In the genomic region with DNA sequence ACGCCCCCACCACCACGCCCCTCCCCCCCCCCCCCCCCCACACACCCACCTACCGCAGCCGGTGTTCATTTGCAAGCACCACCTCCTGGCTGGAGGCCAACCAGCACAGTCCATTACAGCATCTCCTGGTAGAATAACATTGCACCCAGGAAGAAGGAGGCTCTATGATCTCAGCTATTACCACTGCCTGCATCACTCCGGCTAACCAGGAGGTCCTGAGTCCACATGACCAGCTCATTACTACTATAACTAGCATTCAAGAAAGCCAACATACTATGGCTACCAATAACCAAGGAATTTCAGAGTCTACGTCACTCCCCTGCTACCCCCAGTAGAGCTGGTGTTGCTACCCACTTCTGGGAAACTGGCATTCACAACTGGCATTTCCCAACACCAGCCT, we compare ENCODE assay signal across 12 cellular contexts.
A peak's percentile ranks its signal among the peaks of the same experiment; 100 is the strongest.
DNase-seq lines count a peak whose midpoint lies in the region; ATAC-seq and TF ChIP-seq lines count a peak whose summit lies in the region.
"Had no signal": no experiment of that assay in that cellular context is flagged by ENCODE, and none has a peak within 500 bp of the region (broad histone marks: within the 10 kb centered on the region; RNA-seq: fewer than 3 reads in every experiment).

No MANE protein-coding gene starts in this region.

- H3K36me3 Mint-ChIP-seq in CD8-positive, alpha-beta T cell = no peaks in the 10 kb centered on the region
- no peaks in the 10 kb centered on the region for H3K36me3 Mint-ChIP-seq in T-helper 2 cell treated with Interferon-gamma antibody and Interleukin-4, amounts not matched to agents 5 μg/mL and 100 μg/mL, for 36 hours (ENCODE audit: low read depth)

- peaks cover 18% of the 10 kb centered on the region for H3K4me1 Mint-ChIP-seq in CD8-positive, alpha-beta T cell (ENCODE audit: low read depth)
- H3K4me1 Mint-ChIP-seq in T-helper 2 cell treated with Interferon-gamma antibody and Interleukin-4, amounts not matched to agents 5 μg/mL and 100 μg/mL, for 36 hours (ENCODE audit: low read depth) = peaks cover 27% of the 10 kb centered on the region

- peak in 3 of 7 experiments; percentile 16 to 39 (median 17) for DNase-seq in CD8-positive, alpha-beta T cell
- DNase-seq in EL (peak; percentile 12), SHP77 (lab: John Stamatoyannopoulos, UW) (peak; percentile 60 to 70), foreskin fibroblast (peak; percentile 2 to 27), NCI-H1436 treated with DMSO at 0.1 percent for 48 hours (lab: John Stamatoyannopoulos, UW) (no peak), KG1 (lab: John Stamatoyannopoulos, UW) (no peak)
- DNase-seq in T-helper 2 cell treated with Interferon-gamma antibody and Interleukin-4, amounts not matched to agents 5 μg/mL and 100 μg/mL, for 36 hours (ENCODE audit: low spot score) = no peak
- DNase-seq: NCI-H1048, NCI-H510A treated with DMSO at 0.1 percent for 48 hours, nephron progenitor cell had no signal

- H3K4me3 Mint-ChIP-seq in CD8-positive, alpha-beta T cell = peak overlapping the region; percentile 27
- H3K4me3 Mint-ChIP-seq in T-helper 2 cell treated with Interferon-gamma antibody and Interleukin-4, amounts not matched to agents 5 μg/mL and 100 μg/mL, for 36 hours = no peak overlapping the region
- H3K4me3 Mint-ChIP-seq: nephron progenitor cell had no signal

- H3K9me3 Mint-ChIP-seq in CD8-positive, alpha-beta T cell = no peaks in the 10 kb centered on the region
- no peaks in the 10 kb centered on the region for H3K9me3 Mint-ChIP-seq in T-helper 2 cell treated with Interferon-gamma antibody and Interleukin-4, amounts not matched to agents 5 μg/mL and 100 μg/mL, for 36 hours

- H3K27ac Mint-ChIP-seq in CD8-positive, alpha-beta T cell = no peak overlapping the region
- no peak overlapping the region for H3K27ac Mint-ChIP-seq in T-helper 2 cell treated with Interferon-gamma antibody and Interleukin-4, amounts not matched to agents 5 μg/mL and 100 μg/mL, for 36 hours
- H3K27ac Mint-ChIP-seq: nephron progenitor cell had no signal

- no peaks in the 10 kb centered on the region for H3K27me3 ChIP-seq in CD8-positive, alpha-beta T cell (ENCODE audit: insufficient read depth, low read length)

- peaks cover 5% of the 10 kb centered on the region for H3K4me1 ChIP-seq in CD8-positive, alpha-beta T cell (ENCODE audit: insufficient read depth, low read length)

- intact Hi-C loops in CD8-positive, alpha-beta T cell (cut with DNase I, micrococcal nuclease) = loop anchor here (1.0 to 5.0 kb wide), 4 partner anchors 90 to 263 kb away; a partner anchor contains a TSS

- no peaks in the 10 kb centered on the region for H3K9me3 ChIP-seq in CD8-positive, alpha-beta T cell (ENCODE audit: low read length)

- TF ChIP-seq CTCF in CD8-positive, alpha-beta T cell (IDR thresholded peaks at IDR 0.05) = no peak
- TF ChIP-seq CTCF in foreskin fibroblast (IDR thresholded peaks at IDR 0.05; ENCODE audit: low read depth, low read length) = no peak

- no peak overlapping the region for H3K27ac ChIP-seq in CD8-positive, alpha-beta T cell (ENCODE audit: low read depth, low read length)
- H3K27ac ChIP-seq: RWPE1, skin epidermis had no signal

- CTCF ChIA-PET in CD8-positive, alpha-beta T cell (lab: Charles Lee) = interaction anchor here (0.9 to 6.5 kb wide), 27 partner anchors 9 to 227 kb away, joined by 3 to 170 read pairs (median 5); a partner anchor contains a TSS

- ATAC-seq in CD8-positive, alpha-beta T cell = no peak

- H3K27me3 Mint-ChIP-seq in CD8-positive, alpha-beta T cell (ENCODE audit: low read depth) = peaks cover 2% of the 10 kb centered on the region
- H3K27me3 Mint-ChIP-seq in T-helper 2 cell treated with Interferon-gamma antibody and Interleukin-4, amounts not matched to agents 5 μg/mL and 100 μg/mL, for 36 hours (ENCODE audit: low read depth) = peaks cover 22% of the 10 kb centered on the region

- no peaks in the 10 kb centered on the region for H3K36me3 ChIP-seq in CD8-positive, alpha-beta T cell (ENCODE audit: insufficient read depth, low read length)

- H3K4me3 ChIP-seq in CD8-positive, alpha-beta T cell (ENCODE audit: low read depth, low read length) = no peak overlapping the region
- no peak overlapping the region for H3K4me3 ChIP-seq in foreskin fibroblast (ENCODE audit: low read depth in 1 of 2, low read length in 2 of 2)

- POLR2A ChIA-PET in CD8-positive, alpha-beta T cell (lab: Charles Lee) = interaction anchor here (1.0 to 1.9 kb wide), 2 partner anchors 89 to 222 kb away, joined by 3 to 14 read pairs; no protein-coding TSS in a partner anchor

Comparison
In these comparisons a context has a peak if more than half of its experiments do, and no peak if none do; other contexts are left out.
1. DNase-seq: peak in EL (single experiment), SHP77 (2 of 2) and foreskin fibroblast (2 of 2); none in NCI-H1436 treated with DMSO at 0.1 percent for 48 hours (single experiment), T-helper 2 cell treated with Interferon-gamma antibody and Interleukin-4, amounts not matched to agents 5 μg/mL and 100 μg/mL, for 36 hours (single experiment) and KG1 (single experiment).